In genomic region chr5:151448038-151448985, GRCh38 we compare ENCODE assay signal across 8 cellular contexts. TPM values are rescaled to one million over a fixed set of nuclear protein-coding genes. Genes with fewer than 3 reads are reported as not detected.
DNase-seq lines count a peak whose midpoint lies in the region; ATAC-seq and TF ChIP-seq lines count a peak whose summit lies in the region.

No MANE protein-coding gene starts in this region.

- 14 to 23% (median 14%) methylated on average over 24 of the region's 24 CpGs for WGBS in psoas muscle, 3 donors

- intact Hi-C loops in left cardiac atrium (cut with DNase I) = loop anchor here (5.0 to 10.0 kb wide), 3 partner anchors 54 to 294 kb away; no protein-coding TSS in a partner anchor
- intact Hi-C loops in psoas muscle (cut with DNase I) = loop anchor here (5.0 to 10.0 kb wide), 3 partner anchors 54 to 294 kb away; no protein-coding TSS in a partner anchor

- DNase-seq in GF-D8 (lab: John Stamatoyannopoulos, UW) (peak; percentile 10), HFF-Myc (ENCODE audit: extremely low read depth, low read depth) (no peak), NCI-H748 (lab: John Stamatoyannopoulos, UW; ENCODE audit: unreplicated experiment) (peak; percentile 49), left cardiac atrium (peak; percentile 25), psoas muscle (no peak), GM19238 (ENCODE audit: insufficient read length, low spot score) (no peak)
- peak; percentile 15 for DNase-seq in activated naive CD4-positive, alpha-beta T cell treated with anti-CD3 and anti-CD28 coated beads, Interleukin-2, amount 50 U/mL, for 16 hours
- DNase-seq in effector CD8-positive, alpha-beta T cell (lab: John Stamatoyannopoulos, UW) = no peak

- peak overlapping the region; percentile 82 for H3K27ac ChIP-seq in psoas muscle

- peak; percentile 4 for TF ChIP-seq CTCF in HFF-Myc (IDR thresholded peaks at IDR 0.05; ENCODE audit: low read depth, low read length, missing control alignments)
- TF ChIP-seq CTCF in psoas muscle (IDR thresholded peaks at IDR 0.05) = no peak

- no peaks in the 10 kb centered on the region for H3K36me3 ChIP-seq in psoas muscle (ENCODE audit: insufficient read depth in 1 of 2, low read depth in 1 of 2)

- H3K4me3 ChIP-seq in HFF-Myc (replicated peaks; ENCODE audit: low read depth, low read length) (peak overlapping the region; percentile 89), psoas muscle (peak overlapping the region; percentile 79)

- H3K27me3 ChIP-seq in psoas muscle (ENCODE audit: insufficient read depth in 3 of 3, low read length in 2 of 3) = no peaks in the 10 kb centered on the region

- peaks cover 18% of the 10 kb centered on the region for H3K4me1 ChIP-seq in psoas muscle

- H3K9me3 ChIP-seq in psoas muscle = no peaks in the 10 kb centered on the region

- ATAC-seq in left cardiac atrium (peak; percentile 39 to 55), psoas muscle (peak in 2 of 4 donors; percentile 29)

RNA-seq across cellular contexts. Expression of gene SLC36A1, which starts 0.9 kb away (rescaled TPM):
- total RNA-seq in left cardiac atrium = 1 to 10 TPM; 5.9 to 8.1 TPM
- 10 to 100 TPM; 12.0 to 19.7 (median 15.1) TPM for total RNA-seq in psoas muscle
- 1 to 10 TPM; 1.7 to 7.1 (median 5.9) TPM for polyA plus RNA-seq in psoas muscle

Comparison
In these comparisons a context has a peak if more than half of its experiments do, and no peak if none do; other contexts are left out.
1. DNase-seq: peak in GF-D8 (single experiment), NCI-H748 (single experiment), activated naive CD4-positive, alpha-beta T cell treated with anti-CD3 and anti-CD28 coated beads, Interleukin-2, amount 50 U/mL, for 16 hours (single experiment) and left cardiac atrium (single experiment); none in HFF-Myc (single experiment), psoas muscle (0 of 2), GM19238 (single experiment) and effector CD8-positive, alpha-beta T cell (single experiment).